Comparison of ENCODE assay signal across 21 cellular contexts in the genomic region with DNA sequence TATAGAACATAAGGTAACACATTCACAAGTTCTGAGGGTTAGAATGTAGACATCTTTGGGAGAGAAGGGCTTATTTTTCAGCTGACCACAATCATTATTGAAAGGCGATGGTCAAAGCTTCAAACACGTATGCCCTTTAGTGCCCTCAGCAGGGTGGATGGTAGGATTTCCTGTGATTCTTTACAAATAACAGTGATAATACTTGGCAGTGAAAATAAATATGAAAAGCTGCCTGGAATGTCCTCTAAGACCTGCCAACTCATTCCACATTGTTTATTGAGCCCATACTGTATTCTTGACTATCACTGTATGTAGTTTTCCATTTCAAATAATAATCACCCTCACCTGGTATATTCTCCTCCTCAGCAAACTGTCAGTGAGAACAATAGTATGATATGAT. TPM values are rescaled to one million over a fixed set of nuclear protein-coding genes. Genes with fewer than 3 reads are reported as not detected.
"Had no signal": no experiment of that assay in that cellular context is flagged by ENCODE, and none has a peak within 500 bp of the region (broad histone marks: within the 10 kb centered on the region; RNA-seq: fewer than 3 reads in every experiment).

No MANE protein-coding gene starts in this region.

- H3K27ac ChIP-seq: coronary artery, foreskin keratinocyte, parathyroid adenoma, psoas muscle, sigmoid colon, testis, tibial nerve, upper lobe of right lung, vagina had no signal

- FAIRE-seq: keratinocyte had no signal

- H3K4me1 ChIP-seq: parathyroid adenoma, psoas muscle, sigmoid colon, testis had no signal

- H3K4me3 ChIP-seq: coronary artery, esophagus squamous epithelium, lung, psoas muscle, sigmoid colon, smooth muscle cell, testis, tibial nerve, upper lobe of right lung, vagina had no signal

- DNase-seq: effector memory CD8-positive, alpha-beta T cell; esophagus squamous epithelium; foreskin keratinocyte; immature natural killer cell; left ventricle myocardium superior; mesendoderm; naive B cell; psoas muscle; sigmoid colon; stimulated activated CD4-positive, alpha-beta T cell treated with anti-CD3 and anti-CD28 coated beads, Interleukin-4, amount 100 ng/mL, for 24 hours; testis; upper lobe of right lung had no signal

- H3K27me3 ChIP-seq: esophagus squamous epithelium, foreskin keratinocyte, sigmoid colon, testis, tibial nerve, upper lobe of right lung, vagina had no signal

- H3K36me3 ChIP-seq: esophagus squamous epithelium, sigmoid colon, tibial nerve, upper lobe of right lung, vagina had no signal

- H3K9me3 ChIP-seq: esophagus squamous epithelium, psoas muscle, sigmoid colon, testis, upper lobe of right lung had no signal

RNA-seq across cellular contexts. Expression of gene MPEG1, which starts 13.7 kb away (rescaled TPM):
- total RNA-seq: chondrocyte, epithelial cell of proximal tubule, foreskin keratinocyte had no signal
- polyA plus RNA-seq: foreskin keratinocyte, keratinocyte had no signal
